26 cellular contexts compared by ENCODE assay signal in genomic region chr7:133910761-133911160, GRCh38.
DNase-seq lines count a peak whose midpoint lies in the region; ATAC-seq and FAIRE-seq lines count a peak whose summit lies in the region.
"Had no signal": no experiment of that assay in that cellular context is flagged by ENCODE, and none has a peak within 500 bp of the region (broad histone marks: within the 10 kb centered on the region; RNA-seq: fewer than 3 reads in every experiment).

No MANE protein-coding gene starts in this region.

- no peak for FAIRE-seq in small intestine (lab: Jason Lieb, UNC)
- FAIRE-seq: bronchial epithelial cell, colon, GM12892, H1, HepG2, islet of Langerhans had no signal

- 85 to 87% (median 86%) methylated on average over 4 of the region's 4 CpGs for WGBS in small intestine, 3 donors

- no peak for ATAC-seq in HG03159 (IDR thresholded peaks at IDR 0.05; ENCODE audit: unreplicated experiment)
- ATAC-seq: activated naive CD4-positive, alpha-beta T cell treated with anti-CD3 and anti-CD28 coated beads, Interleukin-2, amount 50 U/mL, for 72 hours; HepG2; left ventricle myocardium superior; T-helper 17 cell had no signal

- H3K4me3 ChIP-seq in small intestine (ENCODE audit: low read depth in 1 of 2, low read length in 2 of 2): no peak overlapping the region
- H3K4me3 ChIP-seq: testis had no signal

- no peaks in the 10 kb centered on the region for H3K4me1 ChIP-seq in small intestine (ENCODE audit: control insufficient read depth in 2 of 2, insufficient read depth in 1 of 2, low read depth in 1 of 2, low read length in 1 of 2)
- H3K4me1 ChIP-seq: testis had no signal

- H3K27me3 ChIP-seq in small intestine (ENCODE audit: control insufficient read depth in 2 of 2, insufficient read depth in 2 of 2, low read length in 2 of 2): no peaks in the 10 kb centered on the region
- H3K27me3 ChIP-seq: testis had no signal

- H3K36me3 ChIP-seq in small intestine (ENCODE audit: control insufficient read depth in 2 of 2, insufficient read depth in 2 of 2, low read length in 2 of 2): no peaks in the 10 kb centered on the region

- peak; percentile 9 for DNase-seq in NCI-H1092 treated with DMSO at 0.1 percent for 48 hours (lab: John Stamatoyannopoulos, UW)
- peak; percentile 61 to 93 for DNase-seq in NCI-H2081 (lab: John Stamatoyannopoulos, UW)
- DNase-seq in NCI-H510A treated with DMSO at 0.1 percent for 48 hours (lab: John Stamatoyannopoulos, UW): peak; percentile 64
- DNase-seq in small intestine: peak; percentile 20
- no peak for DNase-seq in SW 1271 (lab: John Stamatoyannopoulos, UW)
- DNase-seq in T1000 (lab: John Stamatoyannopoulos, UW): no peak
- DNase-seq: activated T-cell treated with anti-CD3 and anti-CD28 coated beads for 4 hours; anterior cingulate cortex; effector CD4-positive, alpha-beta T cell; Karpas-422; left ventricle myocardium superior; naive B cell; NCI-H446; nucleus accumbens; RPMI8226; stimulated activated naive CD4-positive, alpha-beta T cell treated with Interleukin-2 at 50 U/mL for 16 hours; T-helper 17 cell; testis had no signal

- no peak overlapping the region for H3K27ac ChIP-seq in small intestine (ENCODE audit: low read depth in 1 of 2, low read length in 1 of 2)
- H3K27ac ChIP-seq: testis had no signal

- H3K9me3 ChIP-seq in small intestine (ENCODE audit: control insufficient read depth, low read depth): no peaks in the 10 kb centered on the region
- H3K9me3 ChIP-seq: testis had no signal

Comparison
In these comparisons a context has a peak if more than half of its experiments do, and no peak if none do; other contexts are left out.
1. DNase-seq: peak in NCI-H1092 treated with DMSO at 0.1 percent for 48 hours (single experiment), NCI-H2081 (2 of 2), NCI-H510A treated with DMSO at 0.1 percent for 48 hours (single experiment) and small intestine (single experiment); none in SW 1271 (0 of 2) and T1000 (single experiment).